ENCODE assay signal across 8 cellular contexts in the genomic region with DNA sequence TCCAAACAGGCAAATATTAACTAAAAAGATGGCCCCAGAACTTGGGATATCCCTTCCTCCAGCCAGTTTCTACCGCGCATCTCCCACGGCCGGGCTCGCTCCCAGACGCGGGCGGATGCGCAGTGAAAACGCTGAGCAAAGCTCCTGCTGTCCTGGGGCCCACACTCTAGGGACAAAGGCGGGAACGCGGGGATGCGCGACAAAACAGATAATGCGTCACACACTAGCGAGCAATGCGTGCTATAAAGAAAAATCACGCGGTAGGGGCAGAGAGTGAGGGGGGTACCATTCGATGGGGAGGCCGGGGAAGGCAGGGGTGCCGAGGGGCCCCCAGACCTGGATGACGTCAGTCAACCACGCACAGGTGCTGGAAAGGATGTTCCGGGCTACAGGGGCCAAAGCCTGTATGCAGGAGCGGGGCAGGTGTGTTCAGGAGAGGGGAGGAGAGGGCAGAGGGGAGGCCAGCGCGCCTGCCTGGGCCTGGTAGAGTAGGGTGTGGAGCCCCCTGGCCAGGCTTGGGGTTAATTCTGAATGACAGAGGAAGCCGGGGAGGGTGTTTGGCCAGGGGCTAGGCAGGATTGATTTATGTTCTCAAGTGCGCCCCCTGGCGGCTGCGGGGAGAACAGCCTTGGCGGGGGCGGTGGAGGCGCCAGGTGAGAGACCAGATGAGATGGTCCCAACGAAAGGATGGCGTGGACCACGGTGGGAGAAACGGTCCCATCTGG. TPM values are rescaled to one million over a fixed set of nuclear protein-coding genes. Genes with fewer than 3 reads are reported as not detected.
DNase-seq lines count a peak whose midpoint lies in the region; ATAC-seq and TF ChIP-seq lines count a peak whose summit lies in the region.

No MANE protein-coding gene starts in this region.

- no peaks in the 10 kb centered on the region for H3K4me1 ChIP-seq in BE2C
- no peaks in the 10 kb centered on the region for H3K4me1 ChIP-seq in endodermal cell (ENCODE audit: control insufficient read depth, insufficient read depth, low read length)
- no peaks in the 10 kb centered on the region for H3K4me1 ChIP-seq in parathyroid adenoma

- POLR2A ChIA-PET in activated CD8-positive, alpha-beta T cell treated with anti-CD3 and anti-CD28 coated beads for 36 hours (lab: Charles Lee): interaction anchor here (0.8 kb wide), 1 partner anchor 201 kb away, joined by 3 read pairs; no protein-coding TSS in a partner anchor

- H3K4me2 ChIP-seq in parathyroid adenoma (ENCODE audit: low read length): no peak overlapping the region

- DNase-seq in BE2C (no peak), endodermal cell (peak; percentile 97), DMS153 (lab: John Stamatoyannopoulos, UW) (no peak)
- DNase-seq in activated CD8-positive, alpha-beta T cell treated with anti-CD3 and anti-CD28 coated beads for 36 hours: peak; percentile 87

- H3K27me3 Mint-ChIP-seq in activated CD8-positive, alpha-beta T cell treated with anti-CD3 and anti-CD28 coated beads for 36 hours: peaks cover 26% of the 10 kb centered on the region
- H3K27me3 Mint-ChIP-seq in endodermal cell (ENCODE audit: insufficient read depth): peaks cover 38% of the 10 kb centered on the region

- intact Hi-C loops in activated CD8-positive, alpha-beta T cell treated with anti-CD3 and anti-CD28 coated beads for 36 hours (cut with micrococcal nuclease): loop anchor here (5.0 kb wide), 1 partner anchor 138 kb away; no protein-coding TSS in a partner anchor

- H3K9me3 Mint-ChIP-seq in activated CD8-positive, alpha-beta T cell treated with anti-CD3 and anti-CD28 coated beads for 36 hours: no peaks in the 10 kb centered on the region
- H3K9me3 Mint-ChIP-seq in endodermal cell: peaks cover 13% of the 10 kb centered on the region

- no peaks in the 10 kb centered on the region for H3K27me3 ChIP-seq in BE2C
- H3K27me3 ChIP-seq in endodermal cell (ENCODE audit: control insufficient read depth, insufficient read depth, low read length, poor library complexity, severe bottlenecking): peaks cover 4% of the 10 kb centered on the region
- H3K27me3 ChIP-seq in parathyroid adenoma (ENCODE audit: control insufficient read depth, insufficient read depth, low read length): no peaks in the 10 kb centered on the region

- H3K4me3 ChIP-seq in BE2C (ENCODE audit: low read depth, low read length) (no peak overlapping the region), endodermal cell (ENCODE audit: low read length) (no peak overlapping the region), parathyroid adenoma (ENCODE audit: low read depth, low read length) (no peak overlapping the region)

- peak; percentile 62 for TF ChIP-seq CTCF in BE2C (IDR thresholded peaks at IDR 0.05; ENCODE audit: low read depth, low read length)
- TF ChIP-seq CTCF in activated CD8-positive, alpha-beta T cell treated with anti-CD3 and anti-CD28 coated beads for 36 hours (IDR thresholded peaks at IDR 0.05): peak; percentile 100
- TF ChIP-seq CTCF in endodermal cell (conservative IDR thresholded peaks at IDR 0.05): peak; percentile 98
- TF ChIP-seq CTCF in parathyroid adenoma (IDR thresholded peaks at IDR 0.05): peak; percentile 79

- no peak overlapping the region for H2AFZ ChIP-seq in parathyroid adenoma

- H3K4me3 Mint-ChIP-seq in activated CD8-positive, alpha-beta T cell treated with anti-CD3 and anti-CD28 coated beads for 36 hours: no peak overlapping the region
- H3K4me3 Mint-ChIP-seq in endodermal cell: no peak overlapping the region

- no peaks in the 10 kb centered on the region for H3K79me2 ChIP-seq in parathyroid adenoma

- H3K27ac ChIP-seq in endodermal cell (ENCODE audit: low read depth, low read length): no peak overlapping the region
- no peak overlapping the region for H3K27ac ChIP-seq in parathyroid adenoma

- no peaks in the 10 kb centered on the region for H3K36me3 Mint-ChIP-seq in activated CD8-positive, alpha-beta T cell treated with anti-CD3 and anti-CD28 coated beads for 36 hours (ENCODE audit: low read depth)
- H3K36me3 Mint-ChIP-seq in endodermal cell (ENCODE audit: low read depth): no peaks in the 10 kb centered on the region

- CTCF ChIA-PET in activated CD8-positive, alpha-beta T cell treated with anti-CD3 and anti-CD28 coated beads for 36 hours (lab: Charles Lee): interaction anchor here (0.6 to 5.3 kb wide), 22 partner anchors 9 to 276 kb away, joined by 3 to 49 read pairs (median 7); no protein-coding TSS in a partner anchor

- H3K36me3 ChIP-seq in BE2C: no peaks in the 10 kb centered on the region
- no peaks in the 10 kb centered on the region for H3K36me3 ChIP-seq in endodermal cell (ENCODE audit: control insufficient read depth, insufficient read depth, low read length)
- H3K36me3 ChIP-seq in parathyroid adenoma (ENCODE audit: control insufficient read depth, insufficient read depth, low read length): no peaks in the 10 kb centered on the region

- 76 to 79% methylated on average over 25 to 40 of the region's 40 CpGs for WGBS in endodermal cell (ENCODE audit: insufficient coverage in 1 of 2, insufficient read length in 1 of 2), 2 experiments

- H3K9ac ChIP-seq in endodermal cell (ENCODE audit: extremely low read depth, low read length, poor library complexity, severe bottlenecking) (no peak overlapping the region), parathyroid adenoma (no peak overlapping the region)

- H3K27ac Mint-ChIP-seq in activated CD8-positive, alpha-beta T cell treated with anti-CD3 and anti-CD28 coated beads for 36 hours: no peak overlapping the region
- no peak overlapping the region for H3K27ac Mint-ChIP-seq in endodermal cell

- H3K4me1 Mint-ChIP-seq in activated CD8-positive, alpha-beta T cell treated with anti-CD3 and anti-CD28 coated beads for 36 hours (ENCODE audit: low read depth): peaks cover 10% of the 10 kb centered on the region
- no peaks in the 10 kb centered on the region for H3K4me1 Mint-ChIP-seq in endodermal cell

- H3K9me3 ChIP-seq in BE2C (no peaks in the 10 kb centered on the region), endodermal cell (ENCODE audit: control insufficient read depth, low read length) (peaks cover 6% of the 10 kb centered on the region), parathyroid adenoma (ENCODE audit: control insufficient read depth, low read length) (no peaks in the 10 kb centered on the region)

- ATAC-seq in HG03354 (IDR thresholded peaks at IDR 0.05; ENCODE audit: poor library complexity, severe bottlenecking, unreplicated experiment) (peak; percentile 46), HG03571 (IDR thresholded peaks at IDR 0.05; ENCODE audit: unreplicated experiment) (no peak), HG02610 (IDR thresholded peaks at IDR 0.05; ENCODE audit: unreplicated experiment) (no peak)
- ATAC-seq in activated CD8-positive, alpha-beta T cell treated with anti-CD3 and anti-CD28 coated beads for 36 hours: peak; percentile 60

RNA-seq across cellular contexts. Expression of a gene that starts 14.9 kb away (rescaled TPM):
- 1,292 TPM for polyA plus RNA-seq in BE2C (2012; ENCODE audit: insufficient read depth, insufficient read length, low read depth)
- 10 to 100 TPM; 43.2 to 43.4 TPM for total RNA-seq in activated CD8-positive, alpha-beta T cell treated with anti-CD3 and anti-CD28 coated beads for 36 hours
- 100 to 1,000 TPM; 208 to 269 TPM for total RNA-seq in endodermal cell
- 239 TPM for polyA plus RNA-seq in endodermal cell (2013, experiment 1 of 2)
- 230 TPM for polyA plus RNA-seq in endodermal cell (2013, experiment 2 of 2)

Comparison
In these comparisons a context has a peak if more than half of its experiments do, and no peak if none do; other contexts are left out.
1. DNase-seq: peak in activated CD8-positive, alpha-beta T cell treated with anti-CD3 and anti-CD28 coated beads for 36 hours (single experiment) and endodermal cell (single experiment); none in BE2C (single experiment) and DMS153 (single experiment).
2. ATAC-seq: peak in HG03354 (single experiment) and activated CD8-positive, alpha-beta T cell treated with anti-CD3 and anti-CD28 coated beads for 36 hours (single experiment); none in HG03571 (single experiment) and HG02610 (single experiment).
3. RNA of a gene that starts 14.9 kb away (total RNA-seq): 208 to 269 TPM in endodermal cell; 43.2 to 43.4 TPM in activated CD8-positive, alpha-beta T cell treated with anti-CD3 and anti-CD28 coated beads for 36 hours; every median in the first group is over 4 times any median in the second.
4. Peak in every context shown above with its lines, with median percentiles within 50 percentile points of each other: CTCF ChIP-seq.